Comparison of ENCODE assay signal across 1 cellular context in the genomic region with DNA sequence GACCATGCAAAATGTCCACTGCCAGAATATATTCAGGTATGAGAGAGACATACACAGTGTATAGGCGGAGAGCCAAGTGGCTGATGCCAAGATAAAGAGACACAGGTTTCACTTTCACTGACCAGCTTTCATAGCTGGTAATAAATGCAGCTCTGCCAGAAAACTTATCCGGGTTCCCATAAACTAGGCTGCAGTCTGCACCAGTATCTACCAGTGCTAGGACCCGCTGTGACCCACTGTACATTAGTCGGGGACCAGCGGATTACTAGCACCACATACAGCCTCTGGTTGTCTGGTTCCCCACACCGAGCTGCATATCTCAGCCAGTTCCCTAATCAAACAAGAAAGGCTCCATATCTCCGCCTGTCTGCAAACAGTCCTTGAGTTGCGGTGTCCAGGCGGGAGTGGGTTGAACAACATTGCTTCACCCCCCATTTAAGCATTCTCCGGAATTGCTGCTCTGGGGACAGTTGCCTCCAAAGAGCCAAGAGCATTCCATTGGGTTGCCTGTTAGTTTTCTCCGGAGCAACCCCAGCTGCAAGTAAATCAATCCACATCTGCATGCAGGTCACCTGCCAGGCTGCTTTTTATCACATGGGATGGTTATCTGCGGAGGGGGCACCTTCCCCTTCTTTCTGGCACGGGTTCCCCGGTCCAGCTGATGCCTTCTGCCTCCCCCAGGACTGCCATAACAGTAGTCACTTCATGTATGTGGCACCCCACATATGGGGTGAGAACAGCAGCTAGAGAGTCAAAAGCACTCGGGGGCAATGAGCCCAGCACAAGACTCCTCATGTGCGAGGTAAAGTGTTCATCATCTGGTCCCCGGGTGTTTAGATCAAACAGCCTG.
TF ChIP-seq lines count a peak whose summit lies in the region.

No MANE protein-coding gene starts in this region.

TF ChIP-seq in HepG2, 621 proteins besides CTCF, POLR2A, EP300 and RAD21 (continued from another document and continues in another):
- TF ChIP-seq, protein P1, sequence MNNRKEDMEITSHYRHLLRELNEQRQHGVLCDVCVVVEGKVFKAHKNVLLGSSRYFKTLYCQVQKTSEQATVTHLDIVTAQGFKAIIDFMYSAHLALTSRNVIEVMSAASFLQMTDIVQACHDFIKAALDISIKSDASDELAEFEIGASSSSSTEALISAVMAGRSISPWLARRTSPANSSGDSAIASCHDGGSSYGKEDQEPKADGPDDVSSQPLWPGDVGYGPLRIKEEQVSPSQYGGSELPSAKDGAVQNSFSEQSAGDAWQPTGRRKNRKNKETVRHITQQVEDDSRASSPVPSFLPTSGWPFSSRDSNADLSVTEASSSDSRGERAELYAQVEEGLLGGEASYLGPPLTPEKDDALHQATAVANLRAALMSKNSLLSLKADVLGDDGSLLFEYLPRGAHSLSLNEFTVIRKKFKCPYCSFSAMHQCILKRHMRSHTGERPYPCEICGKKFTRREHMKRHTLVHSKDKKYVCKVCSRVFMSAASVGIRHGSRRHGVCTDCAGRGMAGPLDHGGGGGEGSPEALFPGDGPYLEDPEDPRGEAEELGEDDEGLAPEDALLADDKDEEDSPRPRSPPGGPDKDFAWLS (CRISPR knock-in tag; IDR thresholded peaks at IDR 0.05; ENCODE audit: borderline replicate concordance) = peak; percentile 54; the same call in 1 of the 2 replicates
- TF ChIP-seq CCAR2 (optimal IDR thresholded peaks at IDR 0.05; ENCODE audit: low read depth, low read length) (no peak), KLF12 (CRISPR knock-in tag; IDR thresholded peaks at IDR 0.05; ENCODE audit: borderline replicate concordance) (no peak), REL (CRISPR knock-in tag; conservative IDR thresholded peaks at IDR 0.05) (no peak), ZNF543 (CRISPR knock-in tag; IDR thresholded peaks at IDR 0.05) (0 out of 2 replicates have a peak, but pooled peaks have one; percentile 16), FOXK2 (IDR thresholded peaks at IDR 0.05) (no peak), MED8 (CRISPR knock-in tag; IDR thresholded peaks at IDR 0.05; ENCODE audit: insufficient replicate concordance) (no peak), NR1H2 (CRISPR knock-in tag; IDR thresholded peaks at IDR 0.05; ENCODE audit: borderline replicate concordance, low read depth) (no peak), ZNF782 (CRISPR knock-in tag; IDR thresholded peaks at IDR 0.05; ENCODE audit: borderline replicate concordance) (no peak; the same call in 1 of the 2 replicates), ZNF790 (CRISPR knock-in tag; IDR thresholded peaks at IDR 0.05; ENCODE audit: borderline replicate concordance) (no peak), ZNF569 (CRISPR knock-in tag; IDR thresholded peaks at IDR 0.05; ENCODE audit: borderline replicate concordance) (no peak), ZBTB7B (CRISPR knock-in tag; IDR thresholded peaks at IDR 0.05) (peak; percentile 87), ZBTB8A (CRISPR knock-in tag; IDR thresholded peaks at IDR 0.05; ENCODE audit: borderline replicate concordance, low read depth) (peak; percentile 74; the same call in 1 of the 2 replicates), HDAC2 (CRISPR knock-in tag; IDR thresholded peaks at IDR 0.05) (peak; percentile 94), NFIC (IDR thresholded peaks at IDR 0.05; ENCODE audit: low read length) (peak; percentile 75; the same call in 1 of the 2 replicates), ZNF30 (CRISPR knock-in tag; IDR thresholded peaks at IDR 0.05) (no peak), ZNF563 (CRISPR knock-in tag; IDR thresholded peaks at IDR 0.05) (0 out of 2 replicates have a peak, but pooled peaks have one; percentile 43), XBP1 (CRISPR knock-in tag; IDR thresholded peaks at IDR 0.05) (no peak), SIN3A (IDR thresholded peaks at IDR 0.05; ENCODE audit: borderline replicate concordance, low read depth, low read length) (peak; percentile 66; the same call in 1 of the 2 replicates), ZNF598 (CRISPR knock-in tag; IDR thresholded peaks at IDR 0.05; ENCODE audit: borderline replicate concordance) (0 out of 2 replicates have a peak, but pooled peaks have one; percentile 26), PITX1 (CRISPR knock-in tag; IDR thresholded peaks at IDR 0.05) (peak; percentile 77; the same call in 1 of the 2 replicates), ZFP36 (IDR thresholded peaks at IDR 0.05; ENCODE audit: borderline replicate concordance, low read depth, low read length, partially characterized antibody) (no peak), SMARCE1 (IDR thresholded peaks at IDR 0.05; ENCODE audit: borderline replicate concordance) (no peak), ZNF256 (CRISPR knock-in tag; conservative IDR thresholded peaks at IDR 0.05) (no peak), ETV6 (CRISPR knock-in tag; conservative IDR thresholded peaks at IDR 0.05) (no peak), ATF7 (IDR thresholded peaks at IDR 0.05) (no peak), ATF7 (CRISPR knock-in tag; IDR thresholded peaks at IDR 0.05) (no peak)
- TF ChIP-seq, protein P2, sequence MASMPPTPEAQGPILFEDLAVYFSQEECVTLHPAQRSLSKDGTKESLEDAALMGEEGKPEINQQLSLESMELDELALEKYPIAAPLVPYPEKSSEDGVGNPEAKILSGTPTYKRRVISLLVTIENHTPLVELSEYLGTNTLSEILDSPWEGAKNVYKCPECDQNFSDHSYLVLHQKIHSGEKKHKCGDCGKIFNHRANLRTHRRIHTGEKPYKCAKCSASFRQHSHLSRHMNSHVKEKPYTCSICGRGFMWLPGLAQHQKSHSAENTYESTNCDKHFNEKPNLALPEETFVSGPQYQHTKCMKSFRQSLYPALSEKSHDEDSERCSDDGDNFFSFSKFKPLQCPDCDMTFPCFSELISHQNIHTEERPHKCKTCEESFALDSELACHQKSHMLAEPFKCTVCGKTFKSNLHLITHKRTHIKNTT (CRISPR knock-in tag; IDR thresholded peaks at IDR 0.05) = no peak
- TF ChIP-seq, protein P3, sequence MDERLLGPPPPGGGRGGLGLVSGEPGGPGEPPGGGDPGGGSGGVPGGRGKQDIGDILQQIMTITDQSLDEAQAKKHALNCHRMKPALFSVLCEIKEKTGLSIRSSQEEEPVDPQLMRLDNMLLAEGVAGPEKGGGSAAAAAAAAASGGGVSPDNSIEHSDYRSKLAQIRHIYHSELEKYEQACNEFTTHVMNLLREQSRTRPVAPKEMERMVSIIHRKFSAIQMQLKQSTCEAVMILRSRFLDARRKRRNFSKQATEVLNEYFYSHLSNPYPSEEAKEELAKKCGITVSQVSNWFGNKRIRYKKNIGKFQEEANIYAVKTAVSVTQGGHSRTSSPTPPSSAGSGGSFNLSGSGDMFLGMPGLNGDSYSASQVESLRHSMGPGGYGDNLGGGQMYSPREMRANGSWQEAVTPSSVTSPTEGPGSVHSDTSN (CRISPR knock-in tag; IDR thresholded peaks at IDR 0.05) = no peak
- TF ChIP-seq, protein P4, sequence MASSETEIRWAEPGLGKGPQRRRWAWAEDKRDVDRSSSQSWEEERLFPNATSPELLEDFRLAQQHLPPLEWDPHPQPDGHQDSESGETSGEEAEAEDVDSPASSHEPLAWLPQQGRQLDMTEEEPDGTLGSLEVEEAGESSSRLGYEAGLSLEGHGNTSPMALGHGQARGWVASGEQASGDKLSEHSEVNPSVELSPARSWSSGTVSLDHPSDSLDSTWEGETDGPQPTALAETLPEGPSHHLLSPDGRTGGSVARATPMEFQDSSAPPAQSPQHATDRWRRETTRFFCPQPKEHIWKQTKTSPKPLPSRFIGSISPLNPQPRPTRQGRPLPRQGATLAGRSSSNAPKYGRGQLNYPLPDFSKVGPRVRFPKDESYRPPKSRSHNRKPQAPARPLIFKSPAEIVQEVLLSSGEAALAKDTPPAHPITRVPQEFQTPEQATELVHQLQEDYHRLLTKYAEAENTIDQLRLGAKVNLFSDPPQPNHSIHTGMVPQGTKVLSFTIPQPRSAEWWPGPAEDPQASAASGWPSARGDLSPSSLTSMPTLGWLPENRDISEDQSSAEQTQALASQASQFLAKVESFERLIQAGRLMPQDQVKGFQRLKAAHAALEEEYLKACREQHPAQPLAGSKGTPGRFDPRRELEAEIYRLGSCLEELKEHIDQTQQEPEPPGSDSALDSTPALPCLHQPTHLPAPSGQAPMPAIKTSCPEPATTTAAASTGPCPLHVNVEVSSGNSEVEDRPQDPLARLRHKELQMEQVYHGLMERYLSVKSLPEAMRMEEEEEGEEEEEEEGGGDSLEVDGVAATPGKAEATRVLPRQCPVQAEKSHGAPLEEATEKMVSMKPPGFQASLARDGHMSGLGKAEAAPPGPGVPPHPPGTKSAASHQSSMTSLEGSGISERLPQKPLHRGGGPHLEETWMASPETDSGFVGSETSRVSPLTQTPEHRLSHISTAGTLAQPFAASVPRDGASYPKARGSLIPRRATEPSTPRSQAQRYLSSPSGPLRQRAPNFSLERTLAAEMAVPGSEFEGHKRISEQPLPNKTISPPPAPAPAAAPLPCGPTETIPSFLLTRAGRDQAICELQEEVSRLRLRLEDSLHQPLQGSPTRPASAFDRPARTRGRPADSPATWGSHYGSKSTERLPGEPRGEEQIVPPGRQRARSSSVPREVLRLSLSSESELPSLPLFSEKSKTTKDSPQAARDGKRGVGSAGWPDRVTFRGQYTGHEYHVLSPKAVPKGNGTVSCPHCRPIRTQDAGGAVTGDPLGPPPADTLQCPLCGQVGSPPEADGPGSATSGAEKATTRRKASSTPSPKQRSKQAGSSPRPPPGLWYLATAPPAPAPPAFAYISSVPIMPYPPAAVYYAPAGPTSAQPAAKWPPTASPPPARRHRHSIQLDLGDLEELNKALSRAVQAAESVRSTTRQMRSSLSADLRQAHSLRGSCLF (CRISPR knock-in tag; IDR thresholded peaks at IDR 0.05; ENCODE audit: borderline replicate concordance) = no peak
- TF ChIP-seq, protein P5, sequence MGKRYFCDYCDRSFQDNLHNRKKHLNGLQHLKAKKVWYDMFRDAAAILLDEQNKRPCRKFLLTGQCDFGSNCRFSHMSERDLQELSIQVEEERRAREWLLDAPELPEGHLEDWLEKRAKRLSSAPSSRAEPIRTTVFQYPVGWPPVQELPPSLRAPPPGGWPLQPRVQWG (CRISPR knock-in tag; IDR thresholded peaks at IDR 0.05; ENCODE audit: borderline replicate concordance, low read depth) = no peak
- TF ChIP-seq, protein P6, sequence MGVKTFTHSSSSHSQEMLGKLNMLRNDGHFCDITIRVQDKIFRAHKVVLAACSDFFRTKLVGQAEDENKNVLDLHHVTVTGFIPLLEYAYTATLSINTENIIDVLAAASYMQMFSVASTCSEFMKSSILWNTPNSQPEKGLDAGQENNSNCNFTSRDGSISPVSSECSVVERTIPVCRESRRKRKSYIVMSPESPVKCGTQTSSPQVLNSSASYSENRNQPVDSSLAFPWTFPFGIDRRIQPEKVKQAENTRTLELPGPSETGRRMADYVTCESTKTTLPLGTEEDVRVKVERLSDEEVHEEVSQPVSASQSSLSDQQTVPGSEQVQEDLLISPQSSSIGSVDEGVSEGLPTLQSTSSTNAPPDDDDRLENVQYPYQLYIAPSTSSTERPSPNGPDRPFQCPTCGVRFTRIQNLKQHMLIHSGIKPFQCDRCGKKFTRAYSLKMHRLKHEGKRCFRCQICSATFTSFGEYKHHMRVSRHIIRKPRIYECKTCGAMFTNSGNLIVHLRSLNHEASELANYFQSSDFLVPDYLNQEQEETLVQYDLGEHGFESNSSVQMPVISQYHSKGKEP (CRISPR knock-in tag; IDR thresholded peaks at IDR 0.05) = 0 out of 2 replicates have a peak, but pooled peaks have one; percentile 30
- TF ChIP-seq, protein P7, sequence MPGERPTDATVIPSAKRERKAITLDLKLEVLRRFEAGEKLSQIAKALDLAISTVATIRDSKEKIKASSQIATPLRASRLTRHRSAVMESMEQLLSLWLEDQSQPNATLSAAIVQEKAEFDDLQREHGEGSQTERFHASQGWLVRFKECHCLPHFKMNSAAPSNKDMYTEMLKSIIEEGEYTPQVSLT (CRISPR knock-in tag; IDR thresholded peaks at IDR 0.05; ENCODE audit: borderline replicate concordance, low read depth) = no peak
- TF ChIP-seq, protein P8, sequence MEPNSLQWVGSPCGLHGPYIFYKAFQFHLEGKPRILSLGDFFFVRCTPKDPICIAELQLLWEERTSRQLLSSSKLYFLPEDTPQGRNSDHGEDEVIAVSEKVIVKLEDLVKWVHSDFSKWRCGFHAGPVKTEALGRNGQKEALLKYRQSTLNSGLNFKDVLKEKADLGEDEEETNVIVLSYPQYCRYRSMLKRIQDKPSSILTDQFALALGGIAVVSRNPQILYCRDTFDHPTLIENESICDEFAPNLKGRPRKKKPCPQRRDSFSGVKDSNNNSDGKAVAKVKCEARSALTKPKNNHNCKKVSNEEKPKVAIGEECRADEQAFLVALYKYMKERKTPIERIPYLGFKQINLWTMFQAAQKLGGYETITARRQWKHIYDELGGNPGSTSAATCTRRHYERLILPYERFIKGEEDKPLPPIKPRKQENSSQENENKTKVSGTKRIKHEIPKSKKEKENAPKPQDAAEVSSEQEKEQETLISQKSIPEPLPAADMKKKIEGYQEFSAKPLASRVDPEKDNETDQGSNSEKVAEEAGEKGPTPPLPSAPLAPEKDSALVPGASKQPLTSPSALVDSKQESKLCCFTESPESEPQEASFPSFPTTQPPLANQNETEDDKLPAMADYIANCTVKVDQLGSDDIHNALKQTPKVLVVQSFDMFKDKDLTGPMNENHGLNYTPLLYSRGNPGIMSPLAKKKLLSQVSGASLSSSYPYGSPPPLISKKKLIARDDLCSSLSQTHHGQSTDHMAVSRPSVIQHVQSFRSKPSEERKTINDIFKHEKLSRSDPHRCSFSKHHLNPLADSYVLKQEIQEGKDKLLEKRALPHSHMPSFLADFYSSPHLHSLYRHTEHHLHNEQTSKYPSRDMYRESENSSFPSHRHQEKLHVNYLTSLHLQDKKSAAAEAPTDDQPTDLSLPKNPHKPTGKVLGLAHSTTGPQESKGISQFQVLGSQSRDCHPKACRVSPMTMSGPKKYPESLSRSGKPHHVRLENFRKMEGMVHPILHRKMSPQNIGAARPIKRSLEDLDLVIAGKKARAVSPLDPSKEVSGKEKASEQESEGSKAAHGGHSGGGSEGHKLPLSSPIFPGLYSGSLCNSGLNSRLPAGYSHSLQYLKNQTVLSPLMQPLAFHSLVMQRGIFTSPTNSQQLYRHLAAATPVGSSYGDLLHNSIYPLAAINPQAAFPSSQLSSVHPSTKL (CRISPR knock-in tag; IDR thresholded peaks at IDR 0.05) = peak; percentile 92
- TF ChIP-seq, protein P9, sequence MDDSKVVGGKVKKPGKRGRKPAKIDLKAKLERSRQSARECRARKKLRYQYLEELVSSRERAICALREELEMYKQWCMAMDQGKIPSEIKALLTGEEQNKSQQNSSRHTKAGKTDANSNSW (CRISPR knock-in tag; IDR thresholded peaks at IDR 0.05; ENCODE audit: borderline replicate concordance) = no peak
- TF ChIP-seq, protein P10, sequence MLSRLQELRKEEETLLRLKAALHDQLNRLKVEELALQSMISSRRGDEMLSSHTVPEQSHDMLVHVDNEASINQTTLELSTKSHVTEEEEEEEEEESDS (CRISPR knock-in tag; IDR thresholded peaks at IDR 0.05; ENCODE audit: borderline replicate concordance) = no peak
- TF ChIP-seq, protein P11, sequence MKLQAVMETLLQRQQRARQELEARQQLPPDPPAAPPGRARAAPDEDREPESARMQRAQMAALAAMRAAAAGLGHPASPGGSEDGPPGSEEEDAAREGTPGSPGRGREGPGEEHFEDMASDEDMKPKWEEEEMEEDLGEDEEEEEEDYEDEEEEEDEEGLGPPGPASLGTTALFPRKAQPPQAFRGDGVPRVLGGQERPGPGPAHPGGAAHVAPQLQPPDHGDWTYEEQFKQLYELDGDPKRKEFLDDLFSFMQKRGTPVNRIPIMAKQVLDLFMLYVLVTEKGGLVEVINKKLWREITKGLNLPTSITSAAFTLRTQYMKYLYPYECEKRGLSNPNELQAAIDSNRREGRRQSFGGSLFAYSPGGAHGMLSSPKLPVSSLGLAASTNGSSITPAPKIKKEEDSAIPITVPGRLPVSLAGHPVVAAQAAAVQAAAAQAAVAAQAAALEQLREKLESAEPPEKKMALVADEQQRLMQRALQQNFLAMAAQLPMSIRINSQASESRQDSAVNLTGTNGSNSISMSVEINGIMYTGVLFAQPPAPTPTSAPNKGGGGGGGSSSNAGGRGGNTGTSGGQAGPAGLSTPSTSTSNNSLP (IDR thresholded peaks at IDR 0.05; ENCODE audit: low read depth, low read length) = peak; percentile 79
